32 cellular contexts compared by ENCODE assay signal in the genomic region with DNA sequence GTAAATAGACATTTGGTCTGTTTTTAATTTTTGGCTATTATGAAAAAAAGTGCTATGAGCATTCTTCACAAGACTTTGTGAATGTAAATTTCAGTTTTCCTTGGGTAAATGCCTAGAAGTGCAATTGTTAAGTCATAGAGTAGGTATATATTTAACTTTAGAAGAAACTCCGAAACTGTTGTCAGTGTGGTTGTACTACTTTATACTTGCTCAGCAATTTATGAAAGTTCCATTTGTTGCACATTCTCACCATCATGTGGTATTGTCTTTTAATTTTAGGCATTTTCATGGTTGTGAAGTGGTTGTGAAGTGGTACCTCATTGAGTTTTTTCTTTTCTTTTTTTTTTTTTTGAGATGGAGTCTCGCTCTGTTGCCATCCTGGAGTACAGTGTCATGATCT.
"Had no signal": no experiment of that assay in that cellular context is flagged by ENCODE, and none has a peak within 500 bp of the region (broad histone marks: within the 10 kb centered on the region; RNA-seq: fewer than 3 reads in every experiment).

No MANE protein-coding gene starts in this region.

- H3K4me3 ChIP-seq: ascending aorta, cardiac muscle cell had no signal

- ATAC-seq: activated CD8-positive, alpha-beta T cell treated with anti-CD3 and anti-CD28 coated beads for 36 hours; activated naive CD4-positive, alpha-beta T cell treated with anti-CD3 and anti-CD28 coated beads, Interleukin-2, amount 50 U/mL, for 72 hours; activated T-cell treated with anti-CD3 and anti-CD28 coated beads, Interleukin-2, amount 50 U/mL, for 4 hours; activated T-cell treated with anti-CD3 and anti-CD28 coated beads, Interleukin-2, amount 50 U/mL, for 72 hours; activated T-helper 17 cell treated with anti-CD3 and anti-CD28 coated beads, Interleukin-2, amount 50 U/mL, for 72 hours; T-helper 17 cell had no signal

- H3K27ac ChIP-seq: ascending aorta, cardiac muscle cell, VCaP had no signal

- H3K36me3 ChIP-seq: cardiac muscle cell had no signal

- FAIRE-seq: bronchial epithelial cell, colon, TTC549 had no signal

- H3K4me1 ChIP-seq: ascending aorta had no signal

- H3K27me3 ChIP-seq: ascending aorta, cardiac muscle cell had no signal

- H3K9me3 ChIP-seq: ascending aorta had no signal

- DNase-seq: activated B cell treated with CpG ODN at 0.5 μM for 24 hours; activated CD4-positive, alpha-beta memory T cell treated with anti-CD3 and anti-CD28 coated beads for 36 hours; activated CD4-positive, alpha-beta T cell treated with anti-CD3 and anti-CD28 coated beads for 4 hours; activated CD4-positive, alpha-beta T cell treated with anti-CD3 and anti-CD28 coated beads, Interleukin-2, amount 10 ng/mL, durations not matched to agents 24 days and 14 days; activated CD4-positive, alpha-beta T cell treated with anti-CD3 and anti-CD28 coated beads, Interleukin-2, amount 50 U/mL, for 1 hour; activated CD4-positive, alpha-beta T cell treated with anti-CD3 and anti-CD28 coated beads, Interleukin-2, amount 50 U/mL, for 4 hours; activated CD4-positive, CD25-positive, alpha-beta regulatory T cell treated with anti-CD3 and anti-CD28 coated beads, Interleukin-2, amount 50 U/mL, for 72 hours; activated CD8-positive, alpha-beta memory T cell treated with anti-CD3 and anti-CD28 coated beads, Interleukin-2, amount 50 U/mL, for 4 hours; activated CD8-positive, alpha-beta T cell treated with anti-CD3 and anti-CD28 coated beads for 36 hours; activated effector memory CD4-positive, alpha-beta T cell treated with anti-CD3 and anti-CD28 coated beads, Interleukin-2, amount 50 U/mL, for 16 hours; activated gamma-delta T cell treated with Interleukin-2 at 50 U/mL for 16 hours; activated naive CD4-positive, alpha-beta T cell; activated naive CD4-positive, alpha-beta T cell treated with anti-CD3 and anti-CD28 coated beads for 36 hours; activated naive CD4-positive, alpha-beta T cell treated with anti-CD3 and anti-CD28 coated beads, Interleukin-2, amount 50 U/mL, for 16 hours; activated naive CD8-positive, alpha-beta T cell treated with anti-CD3 and anti-CD28 coated beads for 36 hours; activated T-cell treated with anti-CD3 and anti-CD28 coated beads for 4 hours; activated T-cell treated with anti-CD3 and anti-CD28 coated beads, Interleukin-2, amount 50 U/mL, for 1 hour; activated T-cell treated with anti-CD3 and anti-CD28 coated beads, Interleukin-2, amount 50 U/mL, for 4 hours; activated T-cell treated with anti-CD3 and anti-CD28 coated beads, Interleukin-2, amount 50 U/mL, for 72 hours; amygdala; anterior cingulate cortex; caudate nucleus; T-helper 17 cell; T-helper 9 cell had no signal
